ENCODE assay signal across 15 cellular contexts in the genomic region with DNA sequence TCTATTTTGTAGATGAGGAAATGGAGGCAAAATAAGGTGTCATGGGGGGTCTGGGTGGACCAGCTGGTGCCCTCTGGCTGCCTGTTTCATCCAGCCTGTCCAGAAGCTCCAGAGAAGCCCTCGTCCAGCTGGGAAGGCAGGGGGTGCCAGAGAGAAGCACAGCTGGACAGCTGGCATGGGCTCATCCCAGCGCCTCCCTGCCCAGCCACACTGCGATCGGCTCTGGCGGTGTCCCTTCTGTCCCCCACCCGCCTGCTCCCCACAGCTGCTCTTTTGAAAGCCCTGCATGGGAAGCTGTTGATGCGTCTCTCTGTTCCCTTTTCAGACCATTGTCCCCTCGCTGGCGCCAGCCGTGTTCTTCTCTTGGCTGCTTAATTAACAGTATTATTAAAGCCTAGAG.
DNase-seq lines count a peak whose midpoint lies in the region; TF ChIP-seq lines count a peak whose summit lies in the region.
"Had no signal": no experiment of that assay in that cellular context is flagged by ENCODE, and none has a peak within 500 bp of the region (broad histone marks: within the 10 kb centered on the region; RNA-seq: fewer than 3 reads in every experiment).

No MANE protein-coding gene starts in this region.

- H3K9me3 ChIP-seq in esophagus muscularis mucosa (peaks cover 0 to 5% (median 0%) of the 10 kb centered on the region in 4 donors), ovary (no peaks in the 10 kb centered on the region)

- intact Hi-C loops in esophagus muscularis mucosa (cut with DNase I) (no loop called here), posterior cingulate gyrus (cut with DNase I) (loop anchor here (5.0 kb wide), 1 partner anchor 87 kb away; the partner anchor contains the start of gene MN1), ovary (cut with DNase I) (no loop called here)

- DNase-seq in DMS153 (lab: John Stamatoyannopoulos, UW): peak; percentile 30
- peak; percentile 69 for DNase-seq in NCI-H446 treated with DMSO at 0.1 percent for 48 hours (lab: John Stamatoyannopoulos, UW)
- DNase-seq in esophagus muscularis mucosa (ENCODE audit: extremely low spot score): no peak
- peak; percentile 72 to 98 (median 81) for DNase-seq in posterior cingulate gyrus
- DNase-seq in activated CD8-positive, alpha-beta memory T cell treated with anti-CD3 and anti-CD28 coated beads, Interleukin-2, amount 50 U/mL, for 4 hours: no peak
- DNase-seq in NOMO-1 (lab: John Stamatoyannopoulos, UW; ENCODE audit: unreplicated experiment in 2 of 2): no peak
- DNase-seq in stimulated activated CD4-positive, alpha-beta T cell treated with anti-CD3 and anti-CD28 coated beads, Interleukin-1b, Interleukin-23, amount 100 ng/mL, for 48 hours: no peak
- no peak for DNase-seq in ovary
- DNase-seq: activated CD4-positive, alpha-beta T cell treated with anti-CD3 and anti-CD28 coated beads, Interleukin-2, amount 10 ng/mL, durations not matched to agents 7 days and 5 days; activated gamma-delta T cell; DMS53; effector CD4-positive, alpha-beta T cell; NCI-H526 treated with DMSO at 0.1 percent for 48 hours; stimulated activated CD4-positive, alpha-beta T cell treated with anti-CD3 and anti-CD28 coated beads, Interleukin-4, amount 100 ng/mL, for 4 hours had no signal

- H3K36me3 ChIP-seq in esophagus muscularis mucosa (no peaks in the 10 kb centered on the region), ovary (no peaks in the 10 kb centered on the region)

- TF ChIP-seq POLR2A in esophagus muscularis mucosa (IDR thresholded peaks at IDR 0.05; ENCODE audit: low read depth) (no peak), ovary (IDR thresholded peaks at IDR 0.05) (no peak)

- H3K4me1 ChIP-seq in esophagus muscularis mucosa: peaks cover 22 to 27% (median 24%) of the 10 kb centered on the region in 4 donors
- peaks cover 6% of the 10 kb centered on the region for H3K4me1 ChIP-seq in ovary (ENCODE audit: insufficient read depth)

- H3K27ac ChIP-seq in esophagus muscularis mucosa (replicated peaks in 1 of 4) (no peak overlapping the region), ovary (no peak overlapping the region)
- H3K27ac ChIP-seq: KMS-11 had no signal

- TF ChIP-seq EP300 in esophagus muscularis mucosa (IDR thresholded peaks at IDR 0.05) (no peak), ovary (IDR thresholded peaks at IDR 0.05) (no peak)

- TF ChIP-seq CTCF in esophagus muscularis mucosa (IDR thresholded peaks at IDR 0.05) (peak; percentile 22 to 32 (median 29)), ovary (IDR thresholded peaks at IDR 0.05) (no peak)

- 84% methylated on average over 9 of the region's 10 CpGs for WGBS in esophagus muscularis mucosa
- 64 to 83% (median 72%) methylated on average over 10 of the region's 10 CpGs for WGBS in ovary, 3 donors

- H3K4me3 ChIP-seq in esophagus muscularis mucosa (no peak overlapping the region), ovary (no peak overlapping the region)

- H3K27me3 ChIP-seq in esophagus muscularis mucosa: no peaks in the 10 kb centered on the region
- H3K27me3 ChIP-seq in ovary: no peaks in the 10 kb centered on the region

Comparison
In these comparisons a context has a peak if more than half of its experiments do, and no peak if none do; other contexts are left out.
1. DNase-seq: peak in DMS153 (single experiment), NCI-H446 treated with DMSO at 0.1 percent for 48 hours (single experiment) and posterior cingulate gyrus (10 of 10); none in esophagus muscularis mucosa (single experiment), activated CD8-positive, alpha-beta memory T cell treated with anti-CD3 and anti-CD28 coated beads, Interleukin-2, amount 50 U/mL, for 4 hours (single experiment), NOMO-1 (0 of 2), stimulated activated CD4-positive, alpha-beta T cell treated with anti-CD3 and anti-CD28 coated beads, Interleukin-1b, Interleukin-23, amount 100 ng/mL, for 48 hours (single experiment) and ovary (0 of 5).
2. CTCF ChIP-seq: peak in esophagus muscularis mucosa (3 of 3); none in ovary (0 of 3).